Comparison of ENCODE assay signal across 28 cellular contexts in the genomic region with DNA sequence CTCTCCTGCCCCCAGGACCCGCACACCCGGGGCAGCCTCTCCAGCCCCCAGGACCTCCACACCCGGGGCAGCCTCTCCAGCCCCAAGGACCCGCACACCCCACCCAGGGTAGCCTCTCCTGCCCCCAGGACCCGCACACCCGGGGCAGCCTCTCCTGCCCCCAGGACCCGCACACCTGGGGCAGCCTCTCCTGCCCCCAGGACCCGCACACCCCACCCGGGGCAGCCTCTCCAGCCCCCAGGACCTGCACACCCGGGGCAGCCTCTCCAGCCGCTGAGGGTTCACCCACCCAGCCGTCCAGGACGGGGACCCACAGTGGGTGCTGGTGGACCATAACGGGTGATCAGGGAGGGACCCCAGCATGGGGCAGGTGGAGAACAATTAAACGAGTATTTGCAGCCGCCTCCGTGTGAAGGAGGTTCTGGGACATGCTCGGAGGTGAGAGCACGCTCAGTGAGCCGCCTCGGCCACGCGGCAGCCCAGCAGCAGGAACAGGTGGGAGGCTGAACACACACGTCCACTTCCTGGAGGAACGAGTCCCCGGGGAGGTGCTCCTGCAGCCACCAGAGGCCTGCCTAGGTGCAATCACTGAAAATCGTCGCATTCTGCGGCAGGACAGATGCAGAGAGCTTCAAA.
DNase-seq lines count a peak whose midpoint lies in the region; ATAC-seq, FAIRE-seq and TF ChIP-seq lines count a peak whose summit lies in the region.
"Had no signal": no experiment of that assay in that cellular context is flagged by ENCODE, and none has a peak within 500 bp of the region (broad histone marks: within the 10 kb centered on the region; RNA-seq: fewer than 3 reads in every experiment).

No MANE protein-coding gene starts in this region.

- H3K4me1 ChIP-seq in left ventricle myocardium inferior: no peaks in the 10 kb centered on the region
- peaks cover 0 to 3% (median under 1%) of the 10 kb centered on the region in 4 experiments; a peak in 2 of 7 replicates for H3K4me1 ChIP-seq in H1 (replicated peaks in 1 of 4; ENCODE audit: control insufficient read depth in 3 of 4, insufficient read depth in 4 of 4, low read length in 3 of 4)
- H3K4me1 ChIP-seq: ascending aorta, pancreas, testis had no signal

- H2BK20ac ChIP-seq in H1 (ENCODE audit: low read length): no peak overlapping the region

- H4K8ac ChIP-seq in H1 (ENCODE audit: extremely low read depth, insufficient read depth, low read length): peak overlapping the region; percentile 45

- no peak for TF ChIP-seq POLR2A in H1 (IDR thresholded peaks at IDR 0.05; ENCODE audit: control extremely low read depth in 1 of 2, low read depth in 2 of 2, low read length in 2 of 2)

- H4K5ac ChIP-seq in H1 (ENCODE audit: insufficient read length, low read depth, low read length): no peak overlapping the region

- H3K27me3 ChIP-seq in left ventricle myocardium inferior (ENCODE audit: low read depth) (peaks cover 44% of the 10 kb centered on the region), H7 (ENCODE audit: control insufficient read depth, insufficient read depth, low read length) (no peaks in the 10 kb centered on the region), H1 (replicated peaks in 1 of 4; ENCODE audit: control insufficient read depth in 3 of 4, extremely low read depth in 1 of 4, insufficient read depth in 3 of 4, low read length in 3 of 4) (no peaks in the 10 kb centered on the region; a peak in 1 of 7 replicates)
- H3K27me3 ChIP-seq: ascending aorta, cardiac muscle cell, pancreas, testis had no signal

- intact Hi-C loops in left ventricle myocardium inferior (cut with micrococcal nuclease): no loop called here
- intact Hi-C loops in Right ventricle myocardium inferior (cut with DNase I): no loop called here
- intact Hi-C loops in sciatic nerve (cut with DNase I): no loop called here

- H3K4me2 ChIP-seq in H1 (ENCODE audit: insufficient read depth in 1 of 2, low read depth in 2 of 2, low read length in 2 of 2): no peak overlapping the region

- no peak overlapping the region for H3K23ac ChIP-seq in H1 (ENCODE audit: insufficient read length)

- H2AK5ac ChIP-seq in H1 (ENCODE audit: low read depth, low read length): no peak overlapping the region

- ATAC-seq in Right ventricle myocardium inferior (no peak), sciatic nerve (no peak)
- ATAC-seq in activated naive CD4-positive, alpha-beta T cell treated with anti-CD3 and anti-CD28 coated beads, Interleukin-2, amount 50 U/mL, for 72 hours: no peak
- ATAC-seq: pancreas had no signal

- FAIRE-seq in H1 (lab: Jason Lieb, UNC): no peak
- FAIRE-seq: D721Med, GM12891, pancreas had no signal

- CTCF ChIA-PET in H1 (lab: Charles Lee; ENCODE audit: partially characterized antibody): interaction anchor here (1.4 kb wide), 1 partner anchor 70 kb away, joined by 3 read pairs; no protein-coding TSS in a partner anchor

- no peak overlapping the region for H3K27ac Mint-ChIP-seq in activated naive CD4-positive, alpha-beta T cell treated with anti-CD3 and anti-CD28 coated beads, Interleukin-2, amount 50 U/mL, for 72 hours
- H3K27ac Mint-ChIP-seq: dendritic cell treated with granulocyte-macrophage colony-stimulating factor and Interleukin-4, amounts not matched to agents 40 ng/mL and 50 ng/mL, for 4 days; HFFc6; nephron progenitor cell had no signal

- peaks cover 0 to 5% of the 10 kb centered on the region in 2 donors for H3K9me3 Mint-ChIP-seq in activated naive CD4-positive, alpha-beta T cell treated with anti-CD3 and anti-CD28 coated beads, Interleukin-2, amount 50 U/mL, for 72 hours
- H3K9me3 Mint-ChIP-seq: dendritic cell treated with granulocyte-macrophage colony-stimulating factor and Interleukin-4, amounts not matched to agents 40 ng/mL and 50 ng/mL, for 4 days had no signal

- POLR2A ChIA-PET in H1 (lab: Charles Lee; ENCODE audit: partially characterized antibody): no interaction called here

- H3K79me1 ChIP-seq in H1 (ENCODE audit: low read depth, low read length): no peaks in the 10 kb centered on the region

- TF ChIP-seq EP300 in H1 (IDR thresholded peaks at IDR 0.05; ENCODE audit: borderline replicate concordance in 1 of 2, low read depth in 2 of 2, low read length in 2 of 2): no peak

- no peak overlapping the region for H2AFZ ChIP-seq in H1 (ENCODE audit: low read length)

- DNase-seq in left ventricle myocardium inferior (peak; percentile 6), Right ventricle myocardium inferior (ENCODE audit: missing footprints) (no peak), H7 (peak; percentile 46), H1 (ENCODE audit: low read depth in 1 of 2, low spot score in 2 of 2) (no peak), sciatic nerve (ENCODE audit: low spot score) (peak; percentile 48), NCI-H2029 (lab: John Stamatoyannopoulos, UW) (no peak), substantia nigra (lab: John Stamatoyannopoulos, UW) (no peak)
- DNase-seq in activated naive CD4-positive, alpha-beta T cell treated with anti-CD3 and anti-CD28 coated beads, Interleukin-2, amount 50 U/mL, for 72 hours (ENCODE audit: low spot score in 2 of 2): no peak
- DNase-seq: activated naive CD4-positive, alpha-beta T cell treated with anti-CD3 and anti-CD28 coated beads, Interleukin-2, amount 50 U/mL, for 16 hours; HFFc6; hypothalamus; NCI-H1417 treated with DMSO at 0.1 percent for 48 hours; NCI-H446; NCI-H82; nephron progenitor cell; OCI-M1; stimulated activated CD4-positive, alpha-beta T cell treated with anti-CD3 and anti-CD28 coated beads, Interleukin-12 subunit alpha, Interleukin-12 subunit beta, amount 100 ng/mL, for 4 hours; stimulated activated CD4-positive, alpha-beta T cell treated with anti-CD3 and anti-CD28 coated beads, Interleukin-4, amount 100 ng/mL, for 1 hour; T-helper 9 cell; testis; WERI-Rb-1 had no signal

- H3K79me2 ChIP-seq in H1 (ENCODE audit: control insufficient read depth in 1 of 2, insufficient read depth in 2 of 2, low read length in 2 of 2): no peaks in the 10 kb centered on the region

- no peak overlapping the region for H3K9ac ChIP-seq in H1 (replicated peaks in 1 of 4; ENCODE audit: extremely low read depth in 1 of 4, low read depth in 3 of 4, low read length in 3 of 4)

- TF ChIP-seq CTCF in left ventricle myocardium inferior (IDR thresholded peaks at IDR 0.05; ENCODE audit: borderline replicate concordance) (no peak), H1 (IDR thresholded peaks at IDR 0.05; ENCODE audit: control extremely low read depth in 1 of 3, insufficient read depth in 1 of 3, low read depth in 1 of 3, low read length in 3 of 3) (no peak)

- no peak overlapping the region for H4K91ac ChIP-seq in H1 (replicated peaks; ENCODE audit: insufficient read length, low read length)

- peaks cover 0 to 2% of the 10 kb centered on the region in 2 experiments for H4K20me1 ChIP-seq in H1 (replicated peaks in 1 of 2; ENCODE audit: control insufficient read depth in 1 of 2, insufficient read depth in 2 of 2, low read length in 2 of 2)

- H3K9me3 ChIP-seq in left ventricle myocardium inferior (replicated peaks) (no peaks in the 10 kb centered on the region), H1 (ENCODE audit: insufficient read depth in 2 of 2, low read depth in 1 of 2, low read length in 1 of 2) (no peaks in the 10 kb centered on the region)
- H3K9me3 ChIP-seq: ascending aorta, pancreas, testis had no signal

- no peak overlapping the region for H3K27ac ChIP-seq in left ventricle myocardium inferior (replicated peaks)
- H3K27ac ChIP-seq in H1 (ENCODE audit: low read depth, low read length): no peak overlapping the region
- H3K27ac ChIP-seq in substantia nigra (ENCODE audit: low read depth, low read length, poor library complexity, severe bottlenecking): no peak overlapping the region
- H3K27ac ChIP-seq: ascending aorta, C4-2B, cardiac muscle cell, pancreas, testis, WERI-Rb-1 had no signal

- H2BK5ac ChIP-seq in H1 (ENCODE audit: low read depth, low read length): no peak overlapping the region; the same call in 1 of the 2 replicates

- H3K4ac ChIP-seq in H1 (replicated peaks; ENCODE audit: insufficient read length, low read depth, low read length): no peak overlapping the region

- no peaks in the 10 kb centered on the region for H3K36me3 Mint-ChIP-seq in activated naive CD4-positive, alpha-beta T cell treated with anti-CD3 and anti-CD28 coated beads, Interleukin-2, amount 50 U/mL, for 72 hours

- H3K56ac ChIP-seq in H1 (replicated peaks; ENCODE audit: insufficient read length, low read depth, low read length): no peak overlapping the region

- H3K36me3 ChIP-seq in left ventricle myocardium inferior (no peaks in the 10 kb centered on the region), H7 (replicated peaks; ENCODE audit: control insufficient read depth, insufficient read depth, low read length) (no peaks in the 10 kb centered on the region), H1 (ENCODE audit: control insufficient read depth in 2 of 4, insufficient read depth in 4 of 4, low read length in 3 of 4) (no peaks in the 10 kb centered on the region)
- H3K36me3 ChIP-seq: ascending aorta, cardiac muscle cell, pancreas, WERI-Rb-1 had no signal

- no peak overlapping the region for H3K18ac ChIP-seq in H1 (ENCODE audit: extremely low read depth, low read length)

- no peak overlapping the region for H3K14ac ChIP-seq in H1 (ENCODE audit: insufficient read length)

- H2BK15ac ChIP-seq in H1 (ENCODE audit: low read length): no peak overlapping the region

- peaks cover 6% of the 10 kb centered on the region; the same call in 1 of the 2 replicates for H3K23me2 ChIP-seq in H1 (ENCODE audit: low read depth, low read length)

- no peak overlapping the region for H2BK120ac ChIP-seq in H1 (replicated peaks; ENCODE audit: low read depth, low read length)

- H3K4me3 ChIP-seq in left ventricle myocardium inferior (no peak overlapping the region), H7 (ENCODE audit: insufficient read depth, low read depth, low read length) (no peak overlapping the region), H1 (ENCODE audit: extremely low read depth in 1 of 4, insufficient read depth in 2 of 4, low read depth in 3 of 4, low read length in 4 of 4) (no peak overlapping the region)
- H3K4me3 ChIP-seq: ascending aorta, cardiac muscle cell, pancreas, testis had no signal

- WGBS in H1 (ENCODE audit: extremely low coverage in 1 of 2, insufficient coverage in 1 of 2, insufficient read length in 1 of 2, insufficient replicate concordance in 2 of 2, low coverage in 1 of 2, low lambda C conversion rate in 2 of 2, missing lambda C conversion rate in 1 of 2), 2 experiments: 87% methylated on average over 23 of the region's 29 CpGs; no CpG with 5 or more reads in 1 of the 2 experiments

- 0 out of 2 replicates have a peak overlapping the region, but pooled peaks have one; percentile 92 for H2BK12ac ChIP-seq in H1 (ENCODE audit: low read depth, low read length)

- no peak for TF ChIP-seq RAD21 in H1 (IDR thresholded peaks at IDR 0.05 in 1 of 2, conservative IDR thresholded peaks at IDR 0.05 in 1 of 2; ENCODE audit: low read depth in 2 of 2, low read length in 2 of 2)

TF ChIP-seq in H1, 55 proteins besides CTCF, POLR2A, EP300 and RAD21 (continues in another document):
- TF ChIP-seq, protein P1, sequence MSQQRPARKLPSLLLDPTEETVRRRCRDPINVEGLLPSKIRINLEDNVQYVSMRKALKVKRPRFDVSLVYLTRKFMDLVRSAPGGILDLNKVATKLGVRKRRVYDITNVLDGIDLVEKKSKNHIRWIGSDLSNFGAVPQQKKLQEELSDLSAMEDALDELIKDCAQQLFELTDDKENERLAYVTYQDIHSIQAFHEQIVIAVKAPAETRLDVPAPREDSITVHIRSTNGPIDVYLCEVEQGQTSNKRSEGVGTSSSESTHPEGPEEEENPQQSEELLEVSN (IDR thresholded peaks at IDR 0.05): no peak

Comparison
In these comparisons a context has a peak if more than half of its experiments do, and no peak if none do; other contexts are left out.
1. DNase-seq: peak in left ventricle myocardium inferior (single experiment), H7 (single experiment) and sciatic nerve (single experiment); none in Right ventricle myocardium inferior (single experiment), H1 (0 of 2), NCI-H2029 (single experiment), substantia nigra (0 of 49) and activated naive CD4-positive, alpha-beta T cell treated with anti-CD3 and anti-CD28 coated beads, Interleukin-2, amount 50 U/mL, for 72 hours (0 of 2).